1 cellular context compared by ENCODE assay signal in the genomic region with DNA sequence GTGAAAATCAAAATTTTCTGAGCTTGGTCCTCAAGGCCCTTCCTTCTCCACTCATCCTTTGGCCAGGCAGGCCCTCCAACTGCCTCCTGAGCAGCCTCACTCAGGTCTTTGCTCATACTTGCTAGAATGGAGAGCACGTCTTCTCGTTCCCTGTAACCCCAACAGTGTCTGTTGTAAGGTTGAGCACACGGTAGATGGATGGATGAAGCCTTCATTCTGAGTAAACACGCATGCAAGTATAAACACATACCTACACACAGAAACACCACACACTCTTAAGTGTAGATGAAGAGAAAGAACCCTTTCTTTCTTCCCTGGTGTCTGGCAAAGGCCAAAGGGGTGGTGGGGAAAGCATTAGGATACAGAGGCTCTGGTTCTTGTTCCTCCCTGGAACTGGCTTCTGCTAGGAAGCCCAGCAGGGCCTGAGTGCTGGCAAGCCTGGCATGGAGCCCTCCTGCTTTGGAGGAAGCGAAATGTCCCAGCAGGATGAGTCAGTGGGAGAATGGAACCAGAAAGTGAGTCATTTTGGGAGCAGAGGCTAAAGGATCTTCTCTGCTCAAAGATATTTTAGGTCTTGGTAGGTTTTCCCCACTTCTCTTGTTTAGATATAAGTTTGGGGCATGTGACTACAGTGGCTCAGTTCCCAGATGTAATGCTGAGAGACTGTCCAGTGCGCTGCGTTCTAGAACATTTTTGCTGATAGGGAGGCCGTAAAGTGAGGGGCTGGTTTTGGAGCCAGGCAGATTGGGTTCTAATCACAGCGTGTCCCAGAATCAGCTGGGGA.
TF ChIP-seq lines count a peak whose summit lies in the region.

No MANE protein-coding gene starts in this region.

TF ChIP-seq in A549, 52 proteins besides CTCF, POLR2A, EP300 and RAD21 (continued from another document):
- TF ChIP-seq ELK1 (IDR thresholded peaks at IDR 0.05; ENCODE audit: low read depth, low read length) = no peak
